8 cellular contexts compared by ENCODE assay signal in genomic region chr2:171416009-171416926, GRCh38. TPM values are rescaled to one million over a fixed set of nuclear protein-coding genes. Genes with fewer than 3 reads are reported as not detected.
A peak's percentile ranks its signal among the peaks of the same experiment; 100 is the strongest.
DNase-seq lines count a peak whose midpoint lies in the region; ATAC-seq lines count a peak whose summit lies in the region.

No MANE protein-coding gene starts in this region.

- CTCF ChIA-PET in activated CD4-positive, alpha-beta memory T cell treated with anti-CD3 and anti-CD28 coated beads for 36 hours (lab: Charles Lee) = interaction anchor here (0.6 to 2.2 kb wide), 51 partner anchors 8 to 487 kb away, joined by 3 to 65 read pairs (median 4); partner anchors contain the start of genes DCAF17, GORASP2, METTL8 and TLK1

- peaks cover 33% of the 10 kb centered on the region for H3K4me1 Mint-ChIP-seq in activated CD4-positive, alpha-beta memory T cell treated with anti-CD3 and anti-CD28 coated beads for 36 hours (ENCODE audit: low read depth)

- POLR2A ChIA-PET in activated CD4-positive, alpha-beta memory T cell treated with anti-CD3 and anti-CD28 coated beads for 36 hours (lab: Charles Lee) = interaction anchor here (0.8 to 2.1 kb wide), 5 partner anchors 15 to 255 kb away, joined by 3 to 15 read pairs (median 3); no protein-coding TSS in a partner anchor

- H3K27ac Mint-ChIP-seq in activated CD4-positive, alpha-beta memory T cell treated with anti-CD3 and anti-CD28 coated beads for 36 hours = peak overlapping the region; percentile 88

- no peaks in the 10 kb centered on the region for H3K27me3 Mint-ChIP-seq in activated CD4-positive, alpha-beta memory T cell treated with anti-CD3 and anti-CD28 coated beads for 36 hours

- H3K36me3 Mint-ChIP-seq in activated CD4-positive, alpha-beta memory T cell treated with anti-CD3 and anti-CD28 coated beads for 36 hours = peaks cover 14% of the 10 kb centered on the region

- intact Hi-C loops in activated CD4-positive, alpha-beta memory T cell treated with anti-CD3 and anti-CD28 coated beads for 36 hours (cut with micrococcal nuclease) = loop anchor here (1.0 to 5.0 kb wide), 10 partner anchors 13 to 486 kb away; partner anchors contain the start of gene DCAF17

- ATAC-seq in GM19463 (IDR thresholded peaks at IDR 0.05; ENCODE audit: unreplicated experiment) (peak; percentile 92), HG03565 (IDR thresholded peaks at IDR 0.05; ENCODE audit: unreplicated experiment) (peak; percentile 71)

- peaks cover 2% of the 10 kb centered on the region for H3K9me3 Mint-ChIP-seq in activated CD4-positive, alpha-beta memory T cell treated with anti-CD3 and anti-CD28 coated beads for 36 hours

- no peak overlapping the region for H3K4me3 Mint-ChIP-seq in activated CD4-positive, alpha-beta memory T cell treated with anti-CD3 and anti-CD28 coated beads for 36 hours

- DNase-seq in COLO668 (lab: John Stamatoyannopoulos, UW; ENCODE audit: unreplicated experiment) (peak; percentile 88), NCI-H82 (lab: John Stamatoyannopoulos, UW) (peak; percentile 99), lung microvascular endothelial cell (ENCODE audit: low read depth in 2 of 2) (peak; percentile 97)
- peak; percentile 91 for DNase-seq in activated CD4-positive, alpha-beta memory T cell treated with anti-CD3 and anti-CD28 coated beads for 36 hours
- DNase-seq in effector CD4-positive, alpha-beta T cell = peak; percentile 72
- peak; percentile 62 for DNase-seq in stimulated activated CD8-positive, alpha-beta memory T cell treated with anti-CD3 and anti-CD28 coated beads, Interleukin-12 subunit alpha, Interleukin-12 subunit beta, amount 100 ng/mL, for 24 hours (ENCODE audit: extremely low read depth)

RNA-seq across cellular contexts. Expression of gene METTL8, which starts 17.5 kb away (rescaled TPM):
- total RNA-seq in activated CD4-positive, alpha-beta memory T cell treated with anti-CD3 and anti-CD28 coated beads for 36 hours = 10 to 100 TPM; 33.3 to 40.9 TPM
- total RNA-seq in lung microvascular endothelial cell = 8.1 and 8.7 TPM in 2 replicates

RNA-seq across cellular contexts. Expression of gene DCAF17, which starts 17.8 kb away (rescaled TPM):
- 10 to 100 TPM; 14.1 to 14.7 TPM for total RNA-seq in activated CD4-positive, alpha-beta memory T cell treated with anti-CD3 and anti-CD28 coated beads for 36 hours
- 9.8 and 16.5 TPM in 2 replicates for total RNA-seq in lung microvascular endothelial cell

Comparison
In these comparisons a context has a peak if more than half of its experiments do, and no peak if none do; other contexts are left out.
1. Peak in every context shown above with its lines: DNase-seq and ATAC-seq.